2 cellular contexts compared by ENCODE assay signal in the genomic region with DNA sequence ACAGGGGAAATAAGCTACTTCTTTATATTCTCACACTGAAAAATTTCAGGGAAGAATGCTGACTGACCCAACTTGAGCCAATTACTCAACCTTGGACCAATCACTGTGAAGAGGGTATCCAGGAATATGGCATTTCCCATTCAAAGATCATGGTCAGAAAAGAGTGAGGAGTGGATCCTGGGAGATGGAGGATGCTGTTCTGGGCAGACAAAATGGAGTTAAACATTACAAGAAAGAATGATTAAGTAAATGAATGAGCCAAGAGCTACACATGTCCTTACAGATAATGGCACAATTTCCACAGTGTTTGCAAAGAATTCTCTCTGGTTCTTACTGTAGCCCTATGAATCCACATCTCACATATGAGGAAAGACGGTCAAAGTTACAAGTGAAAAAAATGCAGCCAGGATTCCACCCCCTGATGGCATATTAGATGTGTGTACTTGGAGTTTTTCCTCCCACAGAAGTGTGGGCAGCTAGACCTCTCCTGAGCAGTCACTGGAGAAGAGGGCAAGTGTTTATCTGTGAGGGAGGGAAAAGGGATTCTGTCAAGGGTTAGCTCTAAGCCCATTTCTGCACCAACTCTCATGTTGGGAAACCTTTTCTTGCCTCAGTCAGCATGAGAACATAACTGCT.
TF ChIP-seq lines count a peak whose summit lies in the region.

No MANE protein-coding gene starts in this region.

TF ChIP-seq in A549, 52 proteins besides CTCF, POLR2A, EP300 and RAD21 (continued from another document):
- TF ChIP-seq, protein P1, sequence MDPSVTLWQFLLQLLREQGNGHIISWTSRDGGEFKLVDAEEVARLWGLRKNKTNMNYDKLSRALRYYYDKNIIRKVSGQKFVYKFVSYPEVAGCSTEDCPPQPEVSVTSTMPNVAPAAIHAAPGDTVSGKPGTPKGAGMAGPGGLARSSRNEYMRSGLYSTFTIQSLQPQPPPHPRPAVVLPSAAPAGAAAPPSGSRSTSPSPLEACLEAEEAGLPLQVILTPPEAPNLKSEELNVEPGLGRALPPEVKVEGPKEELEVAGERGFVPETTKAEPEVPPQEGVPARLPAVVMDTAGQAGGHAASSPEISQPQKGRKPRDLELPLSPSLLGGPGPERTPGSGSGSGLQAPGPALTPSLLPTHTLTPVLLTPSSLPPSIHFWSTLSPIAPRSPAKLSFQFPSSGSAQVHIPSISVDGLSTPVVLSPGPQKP (IDR thresholded peaks at IDR 0.05; ENCODE audit: low read depth, low read length) = no peak
- TF ChIP-seq ZSCAN20 (CRISPR knock-in tag; IDR thresholded peaks at IDR 0.05) = no peak
- no peak for TF ChIP-seq MYC (IDR thresholded peaks at IDR 0.05; ENCODE audit: borderline replicate concordance, low read length)

TF ChIP-seq in IMR-90, 13 proteins besides CTCF, POLR2A, EP300 and RAD21 (continued from another document):
- TF ChIP-seq, protein P2, sequence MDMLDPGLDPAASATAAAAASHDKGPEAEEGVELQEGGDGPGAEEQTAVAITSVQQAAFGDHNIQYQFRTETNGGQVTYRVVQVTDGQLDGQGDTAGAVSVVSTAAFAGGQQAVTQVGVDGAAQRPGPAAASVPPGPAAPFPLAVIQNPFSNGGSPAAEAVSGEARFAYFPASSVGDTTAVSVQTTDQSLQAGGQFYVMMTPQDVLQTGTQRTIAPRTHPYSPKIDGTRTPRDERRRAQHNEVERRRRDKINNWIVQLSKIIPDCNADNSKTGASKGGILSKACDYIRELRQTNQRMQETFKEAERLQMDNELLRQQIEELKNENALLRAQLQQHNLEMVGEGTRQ (IDR thresholded peaks at IDR 0.05; ENCODE audit: low read depth, low read length) = no peak
- TF ChIP-seq, protein P1 (IDR thresholded peaks at IDR 0.05; ENCODE audit: borderline replicate concordance, low read depth, low read length) = no peak
- no peak for TF ChIP-seq CEBPB (IDR thresholded peaks at IDR 0.05; ENCODE audit: low read depth, low read length)
- TF ChIP-seq FOS (IDR thresholded peaks at IDR 0.05; ENCODE audit: low read depth, low read length) = no peak
- no peak for TF ChIP-seq MXI1 (IDR thresholded peaks at IDR 0.05; ENCODE audit: borderline replicate concordance, low read depth, low read length)
